15 cellular contexts compared by ENCODE assay signal in the genomic region with DNA sequence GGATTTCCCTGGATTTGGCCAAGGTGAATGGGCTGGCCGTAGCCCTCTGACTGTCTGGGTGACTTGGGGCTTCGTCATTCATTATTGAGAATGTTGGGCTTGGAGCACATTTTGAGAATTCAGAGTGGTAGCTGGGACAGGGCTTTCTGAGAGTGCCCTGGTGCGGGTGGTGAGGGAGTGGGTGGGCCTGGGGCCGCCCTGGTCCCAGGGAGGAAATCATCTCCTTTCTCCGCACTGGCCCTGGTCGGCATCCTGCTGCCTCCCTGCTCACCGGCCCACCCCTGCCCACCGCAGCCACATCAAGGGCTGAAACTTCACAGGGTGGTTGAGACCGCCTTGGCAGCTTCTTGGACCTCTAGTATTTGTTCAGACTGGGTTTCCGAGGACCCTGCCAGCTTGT. TPM values are rescaled to one million over a fixed set of nuclear protein-coding genes. Genes with fewer than 3 reads are reported as not detected.
"Had no signal": no experiment of that assay in that cellular context is flagged by ENCODE, and none has a peak within 500 bp of the region (broad histone marks: within the 10 kb centered on the region; RNA-seq: fewer than 3 reads in every experiment).

No MANE protein-coding gene starts in this region.

RNA-seq across cellular contexts. Expression of gene SPDYE17, which starts 49.7 kb away (rescaled TPM):
- total RNA-seq: activated B cell treated with CpG ODN at 0.5 μM for 24 hours; activated CD4-positive, alpha-beta memory T cell treated with anti-CD3 and anti-CD28 coated beads for 36 hours; activated CD4-positive, alpha-beta memory T cell treated with anti-CD3 and anti-CD28 coated beads, Interleukin-2, amount 10 ng/mL, durations not matched to agents 7 days and 5 days; activated CD4-positive, alpha-beta T cell treated with anti-CD3 and anti-CD28 coated beads for 36 hours; activated CD4-positive, alpha-beta T cell treated with anti-CD3 and anti-CD28 coated beads, Interleukin-2, amount 10 ng/mL, durations not matched to agents 24 days and 14 days; activated CD4-positive, alpha-beta T cell treated with anti-CD3 and anti-CD28 coated beads, Interleukin-2, amount 10 ng/mL, durations not matched to agents 7 days and 5 days; activated CD8-positive, alpha-beta memory T cell treated with anti-CD3 and anti-CD28 coated beads for 36 hours; activated CD8-positive, alpha-beta memory T cell treated with anti-CD3 and anti-CD28 coated beads, Interleukin-2, amount 10 ng/mL, durations not matched to agents 7 days and 5 days; activated CD8-positive, alpha-beta T cell treated with anti-CD3 and anti-CD28 coated beads for 36 hours; activated CD8-positive, alpha-beta T cell treated with anti-CD3 and anti-CD28 coated beads, Interleukin-2, amount 10 ng/mL, durations not matched to agents 7 days and 5 days; T-cell; T-helper 1 cell treated with Interleukin-12 subunit alpha and Interleukin-12 subunit beta and Interleukin-4 antibody, amounts not matched to agents 30 ng/mL and 1 ng/mL, for 36 hours; T-helper 17 cell; T-helper 2 cell treated with Interferon-gamma antibody and Interleukin-4, amounts not matched to agents 100 ng/mL and 5 ng/mL, for 36 hours; WTC11 had no signal
